9 cellular contexts compared by ENCODE assay signal in the genomic region with DNA sequence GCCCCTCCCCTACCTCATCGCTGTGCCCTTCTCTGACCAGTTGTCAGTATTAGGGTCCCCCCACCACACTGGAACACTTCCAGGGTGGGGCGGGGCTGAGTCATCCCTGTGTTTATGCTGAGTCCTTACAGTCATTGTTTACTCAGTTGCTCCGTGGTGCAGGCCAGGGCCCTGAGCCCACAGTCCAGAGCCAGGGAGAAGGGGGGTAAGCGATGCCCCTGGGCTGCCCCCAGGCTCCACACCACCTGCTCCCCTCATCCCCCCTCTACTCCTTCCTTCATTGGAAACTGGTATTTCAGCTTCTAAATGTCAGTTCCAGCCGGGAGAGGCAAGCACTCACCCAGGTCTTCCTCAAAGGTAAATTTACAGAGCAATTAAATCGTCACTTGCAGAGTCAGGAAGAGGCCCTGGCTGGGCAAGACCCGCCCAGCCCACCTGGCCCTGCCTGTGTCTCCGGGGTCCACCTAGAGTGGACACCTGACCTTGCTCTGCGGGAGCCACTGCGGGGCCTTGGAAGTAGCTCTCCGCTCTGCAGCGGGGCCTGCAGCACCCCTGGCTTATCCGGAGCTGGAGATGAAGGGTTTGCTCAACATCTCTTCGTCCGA. TPM values are rescaled to one million over a fixed set of nuclear protein-coding genes. Genes with fewer than 3 reads are reported as not detected.
A peak's percentile ranks its signal among the peaks of the same experiment; 100 is the strongest.
DNase-seq lines count a peak whose midpoint lies in the region; ATAC-seq and TF ChIP-seq lines count a peak whose summit lies in the region.
"Had no signal": no experiment of that assay in that cellular context is flagged by ENCODE, and none has a peak within 500 bp of the region (broad histone marks: within the 10 kb centered on the region; RNA-seq: fewer than 3 reads in every experiment).

No MANE protein-coding gene starts in this region.

- POLR2A ChIA-PET in IMR-90 (lab: Charles Lee; ENCODE audit: unreplicated experiment) = no interaction called here
- POLR2A ChIA-PET in activated CD4-positive, alpha-beta memory T cell treated with anti-CD3 and anti-CD28 coated beads for 36 hours (lab: Charles Lee) = interaction anchor here (1.1 kb wide), 1 partner anchor 10 kb away, joined by 3 read pairs; no protein-coding TSS in a partner anchor

- no peaks in the 10 kb centered on the region for H3K36me3 ChIP-seq in IMR-90 (ENCODE audit: control insufficient read depth, insufficient read depth, low read length)
- H3K36me3 ChIP-seq in upper lobe of right lung = no peaks in the 10 kb centered on the region

- H3K27me3 Mint-ChIP-seq in CD14-positive monocyte (ENCODE audit: low read depth in 3 of 3) (no peaks in the 10 kb centered on the region), memory B cell (no peaks in the 10 kb centered on the region)
- no peaks in the 10 kb centered on the region for H3K27me3 Mint-ChIP-seq in activated CD4-positive, alpha-beta memory T cell treated with anti-CD3 and anti-CD28 coated beads for 36 hours

- CTCF ChIA-PET in IMR-90 (lab: Yijun Ruan, JAX) = interaction anchor here (0.6 kb wide), 1 partner anchor 23 kb away, joined by 3 read pairs; no protein-coding TSS in a partner anchor
- CTCF ChIA-PET in activated CD4-positive, alpha-beta memory T cell treated with anti-CD3 and anti-CD28 coated beads for 36 hours (lab: Charles Lee) = interaction anchor here (1.2 kb wide), 1 partner anchor 45 kb away, joined by 3 read pairs; no protein-coding TSS in a partner anchor

- no peak for TF ChIP-seq RAD21 in IMR-90 (IDR thresholded peaks at IDR 0.05; ENCODE audit: low read length)

- no peak overlapping the region; the same call in 1 of the 2 replicates for H2BK20ac ChIP-seq in IMR-90 (ENCODE audit: low read depth, low read length)

- H3K4me1 Mint-ChIP-seq in CD14-positive monocyte = peaks cover 51% of the 10 kb centered on the region
- peaks cover 52% of the 10 kb centered on the region for H3K4me1 Mint-ChIP-seq in activated CD4-positive, alpha-beta memory T cell treated with anti-CD3 and anti-CD28 coated beads for 36 hours (ENCODE audit: low read depth)
- peaks cover 58% of the 10 kb centered on the region for H3K4me1 Mint-ChIP-seq in memory B cell

- H3K9me3 ChIP-seq in IMR-90 (ENCODE audit: control insufficient read depth, insufficient read depth, low read length) (no peaks in the 10 kb centered on the region), upper lobe of right lung (no peaks in the 10 kb centered on the region)

- DNase-seq in CD14-positive monocyte (ENCODE audit: low spot score) = no peak
- peak; percentile 83 for DNase-seq in IMR-90
- peak; percentile 15 for DNase-seq in activated CD4-positive, alpha-beta memory T cell treated with anti-CD3 and anti-CD28 coated beads for 36 hours
- DNase-seq in memory B cell (ENCODE audit: low spot score in 2 of 2) = no peak
- DNase-seq in upper lobe of right lung = no peak
- no peak for DNase-seq in superior temporal gyrus (ENCODE audit: extremely low spot score)
- no peak for DNase-seq in activated CD4-positive, CD25-positive, alpha-beta regulatory T cell (lab: John Stamatoyannopoulos, UW)

- no peak overlapping the region for H3K18ac ChIP-seq in IMR-90 (ENCODE audit: low read depth, low read length)

- ATAC-seq in IMR-90 (ENCODE audit: low read depth) = peak; percentile 88
- ATAC-seq in memory B cell (ENCODE audit: low read depth) = no peak
- no peak for ATAC-seq in upper lobe of right lung
- ATAC-seq in GM19395 (IDR thresholded peaks at IDR 0.05; ENCODE audit: unreplicated experiment) = no peak

- H2BK5ac ChIP-seq in IMR-90 (ENCODE audit: low read depth, low read length, poor library complexity, severe bottlenecking) = no peak overlapping the region

- H2BK15ac ChIP-seq in IMR-90 (ENCODE audit: low read depth, low read length) = no peak overlapping the region

- intact Hi-C loops in CD14-positive monocyte (cut with micrococcal nuclease) = no loop called here
- intact Hi-C loops in IMR-90 (cut with micrococcal nuclease) = no loop called here
- intact Hi-C loops in activated CD4-positive, alpha-beta memory T cell treated with anti-CD3 and anti-CD28 coated beads for 36 hours (cut with micrococcal nuclease) = no loop called here
- intact Hi-C loops in upper lobe of right lung (cut with DNase I) = no loop called here

- in situ Hi-C loops in IMR-90 (cut with MboI; ENCODE audit: low sequenced_read_pairs) = no loop called here

- H2AFZ ChIP-seq in IMR-90 (replicated peaks; ENCODE audit: low read length, poor library complexity) = peak overlapping the region; percentile 59
- H2AFZ ChIP-seq: parathyroid adenoma had no signal

- H3K9me3 Mint-ChIP-seq in CD14-positive monocyte = no peaks in the 10 kb centered on the region
- no peaks in the 10 kb centered on the region for H3K9me3 Mint-ChIP-seq in activated CD4-positive, alpha-beta memory T cell treated with anti-CD3 and anti-CD28 coated beads for 36 hours
- H3K9me3 Mint-ChIP-seq in memory B cell = no peaks in the 10 kb centered on the region

- H3K27ac Mint-ChIP-seq in CD14-positive monocyte = peak overlapping the region; percentile 77 to 95 (median 85)
- peak overlapping the region; percentile 66 for H3K27ac Mint-ChIP-seq in activated CD4-positive, alpha-beta memory T cell treated with anti-CD3 and anti-CD28 coated beads for 36 hours
- H3K27ac Mint-ChIP-seq in memory B cell = peak overlapping the region; percentile 68

- no TSS peak for BruUV-seq in IMR-90 (replicated peaks; lab: Mats Ljungman, UMichigan)

- TF ChIP-seq CTCF in CD14-positive monocyte (IDR thresholded peaks at IDR 0.05) (no peak), IMR-90 (conservative IDR thresholded peaks at IDR 0.05; ENCODE audit: low read depth, low read length) (no peak), upper lobe of right lung (IDR thresholded peaks at IDR 0.05) (no peak)

- no peak overlapping the region for H3K14ac ChIP-seq in IMR-90 (replicated peaks; ENCODE audit: low read depth, low read length)

- H3K4me2 ChIP-seq in IMR-90 (ENCODE audit: low read depth, low read length) = no peak overlapping the region

- H2BK120ac ChIP-seq in IMR-90 (ENCODE audit: low read depth, low read length) = peak overlapping the region; percentile 19; the same call in 1 of the 2 replicates

- no peak overlapping the region for H3K9ac ChIP-seq in IMR-90 (ENCODE audit: low read depth, low read length)
- H3K9ac ChIP-seq: parathyroid adenoma had no signal

- H2AK9ac ChIP-seq in IMR-90 (replicated peaks; ENCODE audit: low read depth, low read length, poor library complexity) = peak overlapping the region; percentile 86

- peaks cover 27 to 35% of the 10 kb centered on the region in 2 donors for H3K36me3 Mint-ChIP-seq in CD14-positive monocyte
- peaks cover 3% of the 10 kb centered on the region for H3K36me3 Mint-ChIP-seq in activated CD4-positive, alpha-beta memory T cell treated with anti-CD3 and anti-CD28 coated beads for 36 hours
- H3K36me3 Mint-ChIP-seq in memory B cell = peaks cover 21% of the 10 kb centered on the region

- WGBS in IMR-90 (ENCODE audit: extremely low coverage in 2 of 2, insufficient read length in 1 of 2), 2 experiments = 47% methylated on average over 3 of the region's 15 CpGs; no CpG with 5 or more reads in 1 of the 2 experiments

- no peak for TF ChIP-seq POLR2A in IMR-90 (IDR thresholded peaks at IDR 0.05; ENCODE audit: low read depth, low read length)

- peak overlapping the region; percentile 29 for H2AK5ac ChIP-seq in IMR-90 (ENCODE audit: low read depth, low read length)

- no peaks in the 10 kb centered on the region; the same call in 1 of the 2 replicates for H4K20me1 ChIP-seq in IMR-90 (ENCODE audit: insufficient read depth, low read length)

- H4K5ac ChIP-seq in IMR-90 (ENCODE audit: low read depth, low read length) = no peak overlapping the region

- H3K23ac ChIP-seq in IMR-90 (ENCODE audit: low read depth, low read length) = no peak overlapping the region

- H4K91ac ChIP-seq in IMR-90 (ENCODE audit: insufficient read depth, low read depth, low read length) = no peak overlapping the region

- H3K27me3 ChIP-seq in IMR-90 (ENCODE audit: control insufficient read depth, insufficient read depth, low read length) (peaks cover 26% of the 10 kb centered on the region), upper lobe of right lung (peaks cover 8% of the 10 kb centered on the region)

- H3K79me1 ChIP-seq in IMR-90 (ENCODE audit: low read depth in 1 of 2, low read length in 2 of 2) = no peaks in the 10 kb centered on the region

- peak overlapping the region in 1 of 2 experiments; percentile 60; a peak in 2 of 4 replicates for H4K8ac ChIP-seq in IMR-90 (ENCODE audit: low read depth in 2 of 2, low read length in 2 of 2)

- no peak overlapping the region for H3K4me3 Mint-ChIP-seq in CD14-positive monocyte
- H3K4me3 Mint-ChIP-seq in activated CD4-positive, alpha-beta memory T cell treated with anti-CD3 and anti-CD28 coated beads for 36 hours = no peak overlapping the region
- peak overlapping the region; percentile 65 for H3K4me3 Mint-ChIP-seq in memory B cell

- H3K4ac ChIP-seq in IMR-90 (ENCODE audit: low read depth, low read length) = peak overlapping the region; percentile 35; the same call in 1 of the 2 replicates

- H3K27ac ChIP-seq in IMR-90 (ENCODE audit: insufficient read depth, low read length) (no peak overlapping the region), upper lobe of right lung (no peak overlapping the region)
- H3K27ac ChIP-seq: parathyroid adenoma had no signal

- H3K4me1 ChIP-seq in IMR-90 (ENCODE audit: control insufficient read depth, insufficient read depth, low read length) (peaks cover 17% of the 10 kb centered on the region), upper lobe of right lung (peaks cover 42% of the 10 kb centered on the region)
- H3K4me1 ChIP-seq: parathyroid adenoma had no signal

- no peak overlapping the region for H3K56ac ChIP-seq in IMR-90 (ENCODE audit: extremely low read depth, insufficient read depth, low read length)

- dilution Hi-C loops in IMR-90 (cut with HindIII; ENCODE audit: low sequenced_read_pairs, unreplicated experiment) = no loop called here

- H3K4me3 ChIP-seq in IMR-90 (ENCODE audit: insufficient read depth, low read depth, low read length) (no peak overlapping the region), upper lobe of right lung (no peak overlapping the region)

- peaks cover 10% of the 10 kb centered on the region for H3K9me1 ChIP-seq in IMR-90 (ENCODE audit: insufficient read depth, low read length)

RNA-seq across cellular contexts. Expression of a gene that starts 4.8 kb away (rescaled TPM):
- 1 to 10 TPM; 6.9 to 9.5 TPM for polyA plus RNA-seq in CD14-positive monocyte
- 0.18 and 0.28 TPM in 2 replicates for total RNA-seq in IMR-90 (2012; rRNA removed)
- 0.63 and 0.76 TPM in 2 replicates for polyA plus RNA-seq in IMR-90 (2012; rRNA removed)
- polyA plus RNA-seq in IMR-90 (2012; cell fraction: cytosol; rRNA removed) = 0.56 and 1.3 TPM in 2 replicates
- polyA plus RNA-seq in IMR-90 (2012; cell fraction: nucleus; rRNA removed; ENCODE audit: low replicate concordance) = 2.3 and 3.6 TPM in 2 replicates
- total RNA-seq in activated CD4-positive, alpha-beta memory T cell treated with anti-CD3 and anti-CD28 coated beads for 36 hours = 100 to 1,000 TPM; 107 to 108 TPM
- 44.4 TPM for total RNA-seq in upper lobe of right lung

RNA-seq across cellular contexts. Expression of a gene that starts 43.1 kb away (rescaled TPM):
- polyA plus RNA-seq in CD14-positive monocyte (10 to 100 TPM; 22.9 to 33.8 TPM), IMR-90 (2012; rRNA removed) (not detected in 2 replicates)
- total RNA-seq in IMR-90 (2012; rRNA removed) (not detected in 2 replicates), upper lobe of right lung (6.8 TPM)
- not detected in 2 replicates for polyA plus RNA-seq in IMR-90 (2012; cell fraction: cytosol; rRNA removed)
- polyA plus RNA-seq in IMR-90 (2012; cell fraction: nucleus; rRNA removed; ENCODE audit: low replicate concordance) = 0.09 and 0.10 TPM in 2 replicates
- under 1 TPM; 0.43 to 0.44 TPM for total RNA-seq in activated CD4-positive, alpha-beta memory T cell treated with anti-CD3 and anti-CD28 coated beads for 36 hours

Comparison
In these comparisons a context has a peak if more than half of its experiments do, and no peak if none do; other contexts are left out.
1. DNase-seq: peak in IMR-90 (single experiment) and activated CD4-positive, alpha-beta memory T cell treated with anti-CD3 and anti-CD28 coated beads for 36 hours (single experiment); none in CD14-positive monocyte (single experiment), memory B cell (0 of 2), upper lobe of right lung (single experiment), superior temporal gyrus (single experiment) and activated CD4-positive, CD25-positive, alpha-beta regulatory T cell (0 of 4).
2. RNA of a gene that starts 4.8 kb away (total RNA-seq): 107 to 108 TPM in activated CD4-positive, alpha-beta memory T cell treated with anti-CD3 and anti-CD28 coated beads for 36 hours and 44.4 TPM in upper lobe of right lung (single experiment); 0.18 to 0.28 TPM in IMR-90; every median in the first group is over 10 times any median in the second.
3. Peak in every context shown above with its lines, with median percentiles within 50 percentile points of each other: H3K27ac Mint-ChIP-seq.